ENCODE assay signal across 16 cellular contexts in genomic region chr6:99130897-99131873, GRCh38.
A peak's percentile ranks its signal among the peaks of the same experiment; 100 is the strongest.
DNase-seq lines count a peak whose midpoint lies in the region; TF ChIP-seq lines count a peak whose summit lies in the region.
"Had no signal": no experiment of that assay in that cellular context is flagged by ENCODE, and none has a peak within 500 bp of the region (broad histone marks: within the 10 kb centered on the region; RNA-seq: fewer than 3 reads in every experiment).

No MANE protein-coding gene starts in this region.

- no peak for TF ChIP-seq CTCF in esophagus squamous epithelium (IDR thresholded peaks at IDR 0.05)

- TF ChIP-seq RAD21 in Ishikawa (IDR thresholded peaks at IDR 0.05; ENCODE audit: low read depth) = peak; percentile 23

- no peaks in the 10 kb centered on the region for H3K9me3 ChIP-seq in esophagus squamous epithelium
- H3K9me3 ChIP-seq: BLaER1 treated with 17β-estradiol and CSF1 and Interleukin-3, amounts not matched to agents 10 nM and 100 nM; testis had no signal

- no peaks in the 10 kb centered on the region for H3K27me3 ChIP-seq in esophagus squamous epithelium
- H3K27me3 ChIP-seq: BLaER1 treated with 17β-estradiol and CSF1 and Interleukin-3, amounts not matched to agents 10 nM and 100 nM; testis had no signal

- no peak for TF ChIP-seq POLR2A in esophagus squamous epithelium (IDR thresholded peaks at IDR 0.05)

- in situ Hi-C loops in SK-MEL-5 (cut with HindIII; ENCODE audit: low pct_unique_long_range_greater_than_20kb, low sequenced_read_pairs) = no loop called here

- WGBS in esophagus squamous epithelium, 2 donors = 68 to 71% methylated on average over 12 to 15 of the region's 15 CpGs

- intact Hi-C loops in esophagus squamous epithelium (cut with DNase I) = no loop called here

- no peaks in the 10 kb centered on the region for H3K36me3 ChIP-seq in esophagus squamous epithelium
- H3K36me3 ChIP-seq: BLaER1 treated with 17β-estradiol and CSF1 and Interleukin-3, amounts not matched to agents 10 nM and 100 nM had no signal

- H3K4me1 ChIP-seq in esophagus squamous epithelium = no peaks in the 10 kb centered on the region
- H3K4me1 ChIP-seq: testis had no signal

- no peak overlapping the region for H3K27ac ChIP-seq in esophagus squamous epithelium
- H3K27ac ChIP-seq: BLaER1 treated with 17β-estradiol and CSF1 and Interleukin-3, amounts not matched to agents 10 nM and 100 nM; testis had no signal

- no peak for TF ChIP-seq EP300 in Ishikawa (IDR thresholded peaks at IDR 0.05; ENCODE audit: borderline replicate concordance)

- H3K4me3 ChIP-seq in esophagus squamous epithelium = no peak overlapping the region
- H3K4me3 ChIP-seq: BLaER1 treated with 17β-estradiol and CSF1 and Interleukin-3, amounts not matched to agents 10 nM and 100 nM; testis had no signal

- DNase-seq in ELR (ENCODE audit: low read depth) (peak; percentile 17), SK-MEL-5 (ENCODE audit: low read depth, low spot score) (peak; percentile 35), left kidney (ENCODE audit: low read depth, low spot score) (peak; percentile 16), AG08395 (ENCODE audit: low spot score) (no peak), esophagus squamous epithelium (lab: John Stamatoyannopoulos, UW) (no peak)
- no peak for DNase-seq in activated CD4-positive, alpha-beta T cell treated with anti-CD3 and anti-CD28 coated beads for 1 hour
- DNase-seq: activated CD4-positive, CD25-positive, alpha-beta regulatory T cell; activated CD8-positive, alpha-beta memory T cell treated with anti-CD3 and anti-CD28 coated beads, Interleukin-2, amount 10 ng/mL, durations not matched to agents 7 days and 5 days; activated gamma-delta T cell treated with Interleukin-2 at 50 U/mL for 16 hours; EL; GOT3; islet precursor cell; T-cell; testis had no signal

TF ChIP-seq in Ishikawa, 13 proteins besides CTCF, POLR2A, EP300 and RAD21:
- TF ChIP-seq YY1 (IDR thresholded peaks at IDR 0.05; ENCODE audit: low read depth) (no peak), MAX (IDR thresholded peaks at IDR 0.05) (no peak), CEBPB (IDR thresholded peaks at IDR 0.05) (no peak), TAF1 (IDR thresholded peaks at IDR 0.05; ENCODE audit: low read depth) (no peak), EGR1 (IDR thresholded peaks at IDR 0.05) (no peak), TCF12 (IDR thresholded peaks at IDR 0.05; ENCODE audit: low read depth) (no peak), NFIC (IDR thresholded peaks at IDR 0.05) (no peak), REST (IDR thresholded peaks at IDR 0.05; ENCODE audit: low read depth) (no peak), CREB1 (IDR thresholded peaks at IDR 0.05; ENCODE audit: low read depth) (no peak), TEAD4 (IDR thresholded peaks at IDR 0.05) (no peak), ZBTB7A (IDR thresholded peaks at IDR 0.05; ENCODE audit: low read depth) (no peak), USF1 (IDR thresholded peaks at IDR 0.05) (no peak), FOXM1 (IDR thresholded peaks at IDR 0.05; ENCODE audit: borderline replicate concordance, low read depth) (no peak)

Comparison
In these comparisons a context has a peak if more than half of its experiments do, and no peak if none do; other contexts are left out.
1. DNase-seq: peak in ELR (single experiment), SK-MEL-5 (single experiment) and left kidney (single experiment); none in activated CD4-positive, alpha-beta T cell treated with anti-CD3 and anti-CD28 coated beads for 1 hour (single experiment), AG08395 (single experiment) and esophagus squamous epithelium (single experiment).